ENCODE assay signal across 21 cellular contexts in the genomic region with DNA sequence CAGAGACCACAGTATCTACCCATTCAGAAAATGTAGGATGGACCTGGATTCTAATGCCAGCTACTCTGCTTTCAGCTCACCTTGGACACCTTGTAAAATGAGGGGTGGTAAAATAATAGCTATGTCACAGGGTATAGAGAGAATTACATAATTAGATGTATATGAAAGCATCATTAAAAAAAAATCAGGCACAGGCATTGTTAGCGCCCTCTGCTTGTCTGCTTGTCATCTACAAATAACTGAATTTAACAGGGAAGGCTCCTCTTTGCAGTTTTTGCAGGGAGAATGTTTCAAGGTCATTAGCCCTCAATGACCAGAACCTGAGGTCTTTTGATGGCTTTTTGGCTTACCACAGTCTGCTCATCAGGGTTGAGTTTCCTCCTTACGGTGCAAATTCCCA. TPM values are rescaled to one million over a fixed set of nuclear protein-coding genes. Genes with fewer than 3 reads are reported as not detected.
A peak's percentile ranks its signal among the peaks of the same experiment; 100 is the strongest.
DNase-seq lines count a peak whose midpoint lies in the region; ATAC-seq and TF ChIP-seq lines count a peak whose summit lies in the region.
"Had no signal": no experiment of that assay in that cellular context is flagged by ENCODE, and none has a peak within 500 bp of the region (broad histone marks: within the 10 kb centered on the region; RNA-seq: fewer than 3 reads in every experiment).

No MANE protein-coding gene starts in this region.

- H3K9me3 Mint-ChIP-seq in H9 = no peaks in the 10 kb centered on the region
- H3K9me3 Mint-ChIP-seq: effector memory CD8-positive, alpha-beta T cell; immature natural killer cell had no signal

- H2AFZ ChIP-seq in H9 (ENCODE audit: low read length) = no peak overlapping the region

- H3K27ac Mint-ChIP-seq in H9 = peak overlapping the region in 2 of 3 experiments; percentile 33 to 35; a peak in 1 of 7 replicates

- peaks cover 25 to 90% (median 55%) of the 10 kb centered on the region in 4 donors for H3K36me3 ChIP-seq in esophagus muscularis mucosa
- no peaks in the 10 kb centered on the region for H3K36me3 ChIP-seq in mesendoderm (ENCODE audit: control insufficient read depth, insufficient read depth, low read length)

- no peak overlapping the region for H3K4me2 ChIP-seq in H9 (ENCODE audit: insufficient read depth, insufficient read length, low read length)
- no peak overlapping the region for H3K4me2 ChIP-seq in mesendoderm (ENCODE audit: low read length)

- no peaks in the 10 kb centered on the region for H3K27me3 ChIP-seq in H9 (ENCODE audit: insufficient read depth, low read length)
- no peaks in the 10 kb centered on the region for H3K27me3 ChIP-seq in esophagus muscularis mucosa
- H3K27me3 ChIP-seq in mesendoderm (ENCODE audit: insufficient read depth, low read length, poor library complexity) = peaks cover 2% of the 10 kb centered on the region
- H3K27me3 ChIP-seq: gastroesophageal sphincter, Peyer's patch, right lobe of liver, transverse colon had no signal

- H3K79me2 ChIP-seq in H9 (ENCODE audit: insufficient read depth, low read length) (no peaks in the 10 kb centered on the region), mesendoderm (ENCODE audit: control insufficient read depth, insufficient read depth, low read length) (no peaks in the 10 kb centered on the region)

- no CpG with 5 or more reads among the region's 2 CpGs for WGBS in H9 (ENCODE audit: extremely low coverage, insufficient read length, low lambda C conversion rate)
- WGBS in esophagus muscularis mucosa = 86% methylated on average over 2 of the region's 2 CpGs
- WGBS in mesendoderm (ENCODE audit: extremely low coverage, insufficient coverage, low lambda C conversion rate) = no CpG with 5 or more reads among the region's 2 CpGs

- no peak overlapping the region for H2BK120ac ChIP-seq in H9 (ENCODE audit: low read depth, low read length, poor library complexity, severe bottlenecking)
- H2BK120ac ChIP-seq in mesendoderm (ENCODE audit: low read depth, low read length) = no peak overlapping the region

- peaks cover 4 to 5% of the 10 kb centered on the region in 2 experiments for H3K4me1 Mint-ChIP-seq in H9
- H3K4me1 Mint-ChIP-seq: immature natural killer cell had no signal

- H3K9ac ChIP-seq in H9 (ENCODE audit: extremely low read depth, insufficient read length, low read length) (no peak overlapping the region), mesendoderm (ENCODE audit: low read length) (no peak overlapping the region)

- no peak for TF ChIP-seq POLR2A in esophagus muscularis mucosa (IDR thresholded peaks at IDR 0.05; ENCODE audit: low read depth)

- H3K9me3 ChIP-seq in H9 (ENCODE audit: control insufficient read depth, low read depth, low read length) (no peaks in the 10 kb centered on the region), esophagus muscularis mucosa (no peaks in the 10 kb centered on the region)
- H3K9me3 ChIP-seq: gastroesophageal sphincter, Peyer's patch, right lobe of liver, transverse colon had no signal

- no peak overlapping the region for H3K56ac ChIP-seq in H9 (ENCODE audit: insufficient read length, low read depth, low read length)
- H3K56ac ChIP-seq in mesendoderm (ENCODE audit: low read length) = no peak overlapping the region

- no peak overlapping the region for H3K14ac ChIP-seq in H9 (ENCODE audit: insufficient read depth, low read length)

- in situ Hi-C loops in SK-MEL-5 (cut with HindIII; ENCODE audit: low pct_unique_long_range_greater_than_20kb, low sequenced_read_pairs) = no loop called here

- H3K4ac ChIP-seq in H9 (ENCODE audit: low read depth, low read length) (no peak overlapping the region), mesendoderm (ENCODE audit: low read depth, low read length) (no peak overlapping the region)

- H3K27ac ChIP-seq in H9 (ENCODE audit: insufficient read length, low read depth, low read length) (no peak overlapping the region), esophagus muscularis mucosa (replicated peaks in 1 of 4) (peak overlapping the region in 1 of 4 donors; percentile 23), mesendoderm (ENCODE audit: low read depth, low read length) (no peak overlapping the region)
- H3K27ac ChIP-seq: gastroesophageal sphincter, Peyer's patch, right lobe of liver, transverse colon had no signal

- no peak overlapping the region for H4K91ac ChIP-seq in H9 (ENCODE audit: insufficient read length, low read depth, low read length)

- ATAC-seq in HG02884 (IDR thresholded peaks at IDR 0.05; ENCODE audit: unreplicated experiment) = no peak
- ATAC-seq: effector memory CD8-positive, alpha-beta T cell; gastroesophageal sphincter had no signal

- peak; percentile 9 for TF ChIP-seq CTCF in AG09309 (IDR thresholded peaks at IDR 0.05; ENCODE audit: control insufficient read depth, insufficient read depth, low read depth, low read length, missing control alignments)
- TF ChIP-seq CTCF in H9 (conservative IDR thresholded peaks at IDR 0.05) = peak; percentile 54
- no peak for TF ChIP-seq CTCF in esophagus muscularis mucosa (IDR thresholded peaks at IDR 0.05)

- H3K4me3 Mint-ChIP-seq in H9 = no peak overlapping the region
- H3K4me3 Mint-ChIP-seq: effector memory CD8-positive, alpha-beta T cell; immature natural killer cell had no signal

- H3K36me3 Mint-ChIP-seq in H9 (ENCODE audit: insufficient read depth in 1 of 3, low read depth in 3 of 3) = peaks cover 24 to 71% (median 58%) of the 10 kb centered on the region in 3 experiments; a peak in 6 of 7 replicates

- DNase-seq in AG09309 (ENCODE audit: low read depth) = no peak
- DNase-seq in H9 = no peak
- peak; percentile 19 for DNase-seq in SK-MEL-5 (ENCODE audit: low read depth, low spot score)
- DNase-seq in esophagus muscularis mucosa (ENCODE audit: extremely low spot score) = peak; percentile 39
- no peak for DNase-seq in C1 segment of cervical spinal cord (lab: John Stamatoyannopoulos, UW)
- DNase-seq in activated CD4-positive, CD25-positive, alpha-beta regulatory T cell (lab: John Stamatoyannopoulos, UW) = no peak
- DNase-seq in mesendoderm = no peak
- DNase-seq: activated CD4-positive, CD25-positive, alpha-beta regulatory T cell treated with anti-CD3 and anti-CD28 coated beads, Interleukin-2, amount 50 U/mL, for 72 hours; activated naive CD4-positive, alpha-beta T cell treated with anti-CD3 and anti-CD28 coated beads, Interleukin-2, amount 50 U/mL, for 16 hours; effector memory CD8-positive, alpha-beta T cell; H7; immature natural killer cell; mammary epithelial cell; NCI-H446 treated with DMSO at 0.1 percent for 48 hours; Peyer's patch; right lobe of liver; stimulated activated CD4-positive, alpha-beta T cell treated with anti-CD3 and anti-CD28 coated beads, Interleukin-4, amount 100 ng/mL, for 4 hours; T-helper 1 cell; transverse colon had no signal

- H3K27me3 Mint-ChIP-seq in H9 (ENCODE audit: low read depth) = no peaks in the 10 kb centered on the region
- H3K27me3 Mint-ChIP-seq: effector memory CD8-positive, alpha-beta T cell had no signal

- H4K8ac ChIP-seq in H9 (replicated peaks; ENCODE audit: insufficient read length, low read depth, low read length) (no peak overlapping the region), mesendoderm (ENCODE audit: low read depth, low read length) (no peak overlapping the region)

- H2AK5ac ChIP-seq in H9 (ENCODE audit: insufficient read length, low read length) (no peak overlapping the region), mesendoderm (ENCODE audit: low read length) (no peak overlapping the region)

- no peak overlapping the region for H3T11ph ChIP-seq in H9 (ENCODE audit: low read length)

- H2BK20ac ChIP-seq in H9 (ENCODE audit: low read depth, low read length, poor library complexity, severe bottlenecking) = no peak overlapping the region

- no peaks in the 10 kb centered on the region for H3K4me1 ChIP-seq in H9 (ENCODE audit: insufficient read depth, low read length)
- H3K4me1 ChIP-seq in esophagus muscularis mucosa = peaks cover 0 to 27% (median 14%) of the 10 kb centered on the region in 4 donors
- H3K4me1 ChIP-seq in mesendoderm (ENCODE audit: control insufficient read depth, low read depth, low read length) = no peaks in the 10 kb centered on the region
- H3K4me1 ChIP-seq: Peyer's patch had no signal

- no peak overlapping the region for H2BK12ac ChIP-seq in H9 (ENCODE audit: insufficient read length, low read depth, low read length)

- TF ChIP-seq EP300 in esophagus muscularis mucosa (IDR thresholded peaks at IDR 0.05) = no peak

- H4K5ac ChIP-seq in H9 (ENCODE audit: insufficient read length, low read depth, low read length) = no peak overlapping the region
- no peak overlapping the region for H4K5ac ChIP-seq in mesendoderm (ENCODE audit: low read length)

- H3K23ac ChIP-seq in H9 (ENCODE audit: insufficient read length, low read depth, low read length) = no peak overlapping the region
- no peak overlapping the region for H3K23ac ChIP-seq in mesendoderm (ENCODE audit: low read length)

- H3K79me1 ChIP-seq in H9 (ENCODE audit: insufficient read depth, low read depth, low read length, poor library complexity, severe bottlenecking) (no peaks in the 10 kb centered on the region), mesendoderm (ENCODE audit: low read length) (no peaks in the 10 kb centered on the region)

- H3K23me2 ChIP-seq in H9 (ENCODE audit: insufficient read length, low read depth, low read length, poor library complexity, severe bottlenecking) = no peaks in the 10 kb centered on the region

- H3K4me3 ChIP-seq in AG09309 (ENCODE audit: control insufficient read depth, low read depth, low read length) (no peak overlapping the region), esophagus muscularis mucosa (no peak overlapping the region), mesendoderm (ENCODE audit: low read length) (no peak overlapping the region)
- H3K4me3 ChIP-seq: gastroesophageal sphincter, Peyer's patch, right lobe of liver, transverse colon had no signal

- H2BK15ac ChIP-seq in H9 (ENCODE audit: low read depth, low read length) = no peak overlapping the region
- no peak overlapping the region for H2BK15ac ChIP-seq in mesendoderm (replicated peaks; ENCODE audit: low read depth)

- H2BK5ac ChIP-seq in H9 (ENCODE audit: insufficient read length, low read length) (no peak overlapping the region), mesendoderm (ENCODE audit: low read length) (no peak overlapping the region)

- intact Hi-C loops in esophagus muscularis mucosa (cut with DNase I) = loop anchor here (5.0 kb wide), 1 partner anchor 256 kb away; no protein-coding TSS in a partner anchor

- H3K18ac ChIP-seq in H9 (ENCODE audit: insufficient read length, low read depth, low read length) (peak overlapping the region; percentile 11), mesendoderm (ENCODE audit: low read length) (no peak overlapping the region)

- no peaks in the 10 kb centered on the region for H4K20me1 ChIP-seq in H9 (ENCODE audit: control insufficient read depth, insufficient read depth, insufficient read length)

RNA-seq across cellular contexts. Expression of a gene that starts 58.0 kb away (rescaled TPM):
- total RNA-seq in H9 (2021) (0.87 and 1.0 TPM in 2 replicates), esophagus muscularis mucosa (1 to 10 TPM in 1 of 4 donors, under 1 TPM in 2, not detected in 1; 0.33 to 1.1 (median 0.52) TPM)
- 0.24 and 0.32 TPM in 2 replicates for total RNA-seq in SK-MEL-5 (2014; rRNA removed; shearing (Covaris generic))
- not detected in 2 replicates for polyA plus RNA-seq in SK-MEL-5 (2015; cell fraction: cytosol; rRNA removed)
- not detected in 2 replicates for polyA plus RNA-seq in SK-MEL-5 (2015; cell fraction: nucleus; rRNA removed)
- not detected for polyA plus RNA-seq in mesendoderm (2013, experiment 1 of 2)
- not detected for polyA plus RNA-seq in mesendoderm (2013, experiment 2 of 2)
- polyA plus RNA-seq: immature natural killer cell, mammary epithelial cell had no signal

Comparison
In these comparisons a context has a peak if more than half of its experiments do, and no peak if none do; other contexts are left out.
1. DNase-seq: peak in SK-MEL-5 (single experiment) and esophagus muscularis mucosa (single experiment); none in AG09309 (single experiment), H9 (single experiment), C1 segment of cervical spinal cord (0 of 14), activated CD4-positive, CD25-positive, alpha-beta regulatory T cell (0 of 4) and mesendoderm (single experiment).
2. CTCF ChIP-seq: peak in AG09309 (single experiment) and H9 (single experiment); none in esophagus muscularis mucosa (0 of 3).